In the genomic region with DNA sequence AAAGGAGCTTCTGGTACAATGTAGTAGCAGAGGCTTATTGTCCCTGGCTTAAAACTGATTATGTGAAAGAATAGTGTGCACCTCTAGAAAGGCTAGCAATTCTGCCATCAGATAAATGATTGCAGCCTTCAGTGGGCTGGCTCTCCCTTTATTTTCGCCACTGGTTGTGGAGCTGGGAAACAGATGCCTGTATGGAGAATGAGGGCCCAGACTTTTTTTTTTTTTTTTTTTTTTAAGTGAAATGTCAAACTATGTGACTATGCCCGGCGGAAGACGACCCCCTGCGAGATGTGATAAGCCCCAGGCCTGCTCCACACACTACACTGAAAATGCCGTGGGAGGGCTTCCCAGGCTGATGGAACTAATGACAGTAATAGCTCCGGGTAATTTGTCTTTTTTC, we compare ENCODE assay signal across 19 cellular contexts. TPM values are rescaled to one million over a fixed set of nuclear protein-coding genes. Genes with fewer than 3 reads are reported as not detected.
DNase-seq lines count a peak whose midpoint lies in the region; ATAC-seq and TF ChIP-seq lines count a peak whose summit lies in the region.
"Had no signal": no experiment of that assay in that cellular context is flagged by ENCODE, and none has a peak within 500 bp of the region (broad histone marks: within the 10 kb centered on the region; RNA-seq: fewer than 3 reads in every experiment).

No MANE protein-coding gene starts in this region.

- peaks cover 9% of the 10 kb centered on the region for H3K79me1 ChIP-seq in trophoblast cell (ENCODE audit: low read length)

- H3K9ac ChIP-seq in trophoblast cell (ENCODE audit: low read length), result no peak overlapping the region
- H3K9ac ChIP-seq: BLaER1 treated with 17β-estradiol and CSF1 and Interleukin-3, amounts not matched to agents 10 nM and 100 nM had no signal

- ATAC-seq in SK-N-SH treated with all-trans-retinoic acid at 6 μM for 48 hours (peak; percentile 31; the same call in 1 of the 3 replicates), HG03159 (IDR thresholded peaks at IDR 0.05; ENCODE audit: unreplicated experiment) (no peak)
- ATAC-seq: CD8-positive, alpha-beta T cell; GM23338; HCT116; K562 had no signal

- no peak overlapping the region for H4K12ac ChIP-seq in trophoblast cell (ENCODE audit: low read depth, low read length)

- H2BK120ac ChIP-seq in trophoblast cell (ENCODE audit: insufficient read depth, low read length, poor library complexity), result no peak overlapping the region

- H2AFZ ChIP-seq in trophoblast cell (ENCODE audit: insufficient read depth, low read length, poor library complexity), result no peak overlapping the region
- H2AFZ ChIP-seq: GM23338 had no signal

- H3K36me3 ChIP-seq in trophoblast cell (ENCODE audit: control insufficient read depth in 1 of 2, insufficient read depth in 2 of 2, low read length in 2 of 2), result no peaks in the 10 kb centered on the region
- H3K36me3 ChIP-seq: BLaER1 treated with 17β-estradiol and CSF1 and Interleukin-3, amounts not matched to agents 10 nM and 100 nM had no signal

- peak overlapping the region; percentile 61 for H3K27ac ChIP-seq in trophoblast cell (ENCODE audit: low read depth, low read length)
- H3K27ac ChIP-seq: BLaER1 treated with 17β-estradiol and CSF1 and Interleukin-3, amounts not matched to agents 10 nM and 100 nM had no signal

- DNase-seq in ELF-1 (ENCODE audit: low read depth, low spot score), result peak; percentile 14
- DNase-seq in NCI-H2227 treated with DMSO at 0.1 percent for 48 hours (lab: John Stamatoyannopoulos, UW), result peak; percentile 52
- DNase-seq in trophoblast cell, result no peak
- no peak for DNase-seq in NCI-H446 treated with DMSO at 0.1 percent for 48 hours (lab: John Stamatoyannopoulos, UW)
- DNase-seq in Ammon's horn (ENCODE audit: low spot score), result no peak
- DNase-seq: AML-193; Calu3; CD8-positive, alpha-beta T cell; DMS53; DND-41; EL; HFFc6; IMR-90 had no signal

- WGBS in trophoblast cell (ENCODE audit: extremely low coverage, insufficient coverage, insufficient read length), result no CpG with 5 or more reads among the region's 7 CpGs

- no peak overlapping the region for H3K18ac ChIP-seq in trophoblast cell (ENCODE audit: low read length)

- no peak overlapping the region for H3K4ac ChIP-seq in trophoblast cell (ENCODE audit: low read depth, low read length)

- H3K14ac ChIP-seq in trophoblast cell (ENCODE audit: low read length), result no peak overlapping the region

- no peak overlapping the region for H4K91ac ChIP-seq in trophoblast cell (ENCODE audit: low read depth, low read length)

- H3K79me2 ChIP-seq in trophoblast cell (ENCODE audit: control insufficient read depth, insufficient read depth, low read length, poor library complexity), result no peaks in the 10 kb centered on the region

- H2BK12ac ChIP-seq in trophoblast cell (ENCODE audit: low read length), result no peak overlapping the region

- no peak overlapping the region for H3K4me2 ChIP-seq in trophoblast cell (ENCODE audit: low read length)
- H3K4me2 ChIP-seq: BLaER1 treated with 17β-estradiol and CSF1 and Interleukin-3, amounts not matched to agents 10 nM and 100 nM; GM23338 had no signal

- peaks cover 4 to 21% of the 10 kb centered on the region in 2 experiments for H3K4me1 ChIP-seq in trophoblast cell (ENCODE audit: control insufficient read depth in 1 of 2, insufficient read depth in 2 of 2, low read length in 2 of 2)
- H3K4me1 ChIP-seq: BLaER1 treated with 17β-estradiol and CSF1 and Interleukin-3, amounts not matched to agents 10 nM and 100 nM had no signal

- no peak overlapping the region for H3K23ac ChIP-seq in trophoblast cell (ENCODE audit: low read length)

- H3K4me3 ChIP-seq in trophoblast cell (ENCODE audit: low read depth, low read length), result no peak overlapping the region
- H3K4me3 ChIP-seq: BLaER1 treated with 17β-estradiol and CSF1 and Interleukin-3, amounts not matched to agents 10 nM and 100 nM; GM23338; K562 had no signal

- no peaks in the 10 kb centered on the region for H3K27me3 ChIP-seq in trophoblast cell (ENCODE audit: insufficient read depth, low read length)
- H3K27me3 ChIP-seq: BLaER1 treated with 17β-estradiol and CSF1 and Interleukin-3, amounts not matched to agents 10 nM and 100 nM had no signal

- no peak overlapping the region for H2BK5ac ChIP-seq in trophoblast cell (ENCODE audit: low read depth, low read length, poor library complexity)

- H2AK5ac ChIP-seq in trophoblast cell (ENCODE audit: low read length), result no peak overlapping the region

- H3K9me3 ChIP-seq in trophoblast cell (ENCODE audit: insufficient read depth, low read depth, low read length), result no peaks in the 10 kb centered on the region
- H3K9me3 ChIP-seq: BLaER1 treated with 17β-estradiol and CSF1 and Interleukin-3, amounts not matched to agents 10 nM and 100 nM had no signal

- H4K8ac ChIP-seq in trophoblast cell (ENCODE audit: low read depth, low read length), result no peak overlapping the region

TF ChIP-seq in SK-N-SH treated with all-trans-retinoic acid at 6 μM for 48 hours, 23 proteins besides CTCF, POLR2A, EP300 and RAD21:
- TF ChIP-seq, protein P1, sequence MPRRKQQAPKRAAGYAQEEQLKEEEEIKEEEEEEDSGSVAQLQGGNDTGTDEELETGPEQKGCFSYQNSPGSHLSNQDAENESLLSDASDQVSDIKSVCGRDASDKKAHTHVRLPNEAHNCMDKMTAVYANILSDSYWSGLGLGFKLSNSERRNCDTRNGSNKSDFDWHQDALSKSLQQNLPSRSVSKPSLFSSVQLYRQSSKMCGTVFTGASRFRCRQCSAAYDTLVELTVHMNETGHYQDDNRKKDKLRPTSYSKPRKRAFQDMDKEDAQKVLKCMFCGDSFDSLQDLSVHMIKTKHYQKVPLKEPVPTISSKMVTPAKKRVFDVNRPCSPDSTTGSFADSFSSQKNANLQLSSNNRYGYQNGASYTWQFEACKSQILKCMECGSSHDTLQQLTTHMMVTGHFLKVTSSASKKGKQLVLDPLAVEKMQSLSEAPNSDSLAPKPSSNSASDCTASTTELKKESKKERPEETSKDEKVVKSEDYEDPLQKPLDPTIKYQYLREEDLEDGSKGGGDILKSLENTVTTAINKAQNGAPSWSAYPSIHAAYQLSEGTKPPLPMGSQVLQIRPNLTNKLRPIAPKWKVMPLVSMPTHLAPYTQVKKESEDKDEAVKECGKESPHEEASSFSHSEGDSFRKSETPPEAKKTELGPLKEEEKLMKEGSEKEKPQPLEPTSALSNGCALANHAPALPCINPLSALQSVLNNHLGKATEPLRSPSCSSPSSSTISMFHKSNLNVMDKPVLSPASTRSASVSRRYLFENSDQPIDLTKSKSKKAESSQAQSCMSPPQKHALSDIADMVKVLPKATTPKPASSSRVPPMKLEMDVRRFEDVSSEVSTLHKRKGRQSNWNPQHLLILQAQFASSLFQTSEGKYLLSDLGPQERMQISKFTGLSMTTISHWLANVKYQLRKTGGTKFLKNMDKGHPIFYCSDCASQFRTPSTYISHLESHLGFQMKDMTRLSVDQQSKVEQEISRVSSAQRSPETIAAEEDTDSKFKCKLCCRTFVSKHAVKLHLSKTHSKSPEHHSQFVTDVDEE (CRISPR knock-in tag; IDR thresholded peaks at IDR 0.05), result peak; percentile 28; the same call in 1 of the 2 replicates
- TF ChIP-seq TCF4 (CRISPR knock-in tag; IDR thresholded peaks at IDR 0.05; ENCODE audit: borderline replicate concordance) (peak; percentile 81; the same call in 1 of the 2 replicates), ISL1 (CRISPR knock-in tag; IDR thresholded peaks at IDR 0.05) (0 out of 2 replicates have a peak, but pooled peaks have one; percentile 7)
- TF ChIP-seq, protein P2, sequence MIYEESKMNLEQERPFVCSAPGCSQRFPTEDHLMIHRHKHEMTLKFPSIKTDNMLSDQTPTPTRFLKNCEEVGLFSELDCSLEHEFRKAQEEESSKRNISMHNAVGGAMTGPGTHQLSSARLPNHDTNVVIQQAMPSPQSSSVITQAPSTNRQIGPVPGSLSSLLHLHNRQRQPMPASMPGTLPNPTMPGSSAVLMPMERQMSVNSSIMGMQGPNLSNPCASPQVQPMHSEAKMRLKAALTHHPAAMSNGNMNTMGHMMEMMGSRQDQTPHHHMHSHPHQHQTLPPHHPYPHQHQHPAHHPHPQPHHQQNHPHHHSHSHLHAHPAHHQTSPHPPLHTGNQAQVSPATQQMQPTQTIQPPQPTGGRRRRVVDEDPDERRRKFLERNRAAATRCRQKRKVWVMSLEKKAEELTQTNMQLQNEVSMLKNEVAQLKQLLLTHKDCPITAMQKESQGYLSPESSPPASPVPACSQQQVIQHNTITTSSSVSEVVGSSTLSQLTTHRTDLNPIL (CRISPR knock-in tag; IDR thresholded peaks at IDR 0.05; ENCODE audit: low read depth), result no peak

RNA-seq across cellular contexts. Expression of a gene that starts 28.7 kb away (rescaled TPM):
- 65.1 and 65.4 TPM in 2 replicates for polyA plus RNA-seq in trophoblast cell (2013)
- polyA plus RNA-seq: IMR-90, K562 had no signal

Comparison
In these comparisons a context has a peak if more than half of its experiments do, and no peak if none do; other contexts are left out.
1. DNase-seq: peak in ELF-1 (single experiment) and NCI-H2227 treated with DMSO at 0.1 percent for 48 hours (single experiment); none in trophoblast cell (0 of 2), NCI-H446 treated with DMSO at 0.1 percent for 48 hours (single experiment) and Ammon's horn (single experiment).